ENCODE assay signal across 8 cellular contexts in genomic region chr1:1116701-1117468, GRCh38.
DNase-seq lines count a peak whose midpoint lies in the region; ATAC-seq and TF ChIP-seq lines count a peak whose summit lies in the region.

No MANE protein-coding gene starts in this region.

- ATAC-seq in HG03108 (IDR thresholded peaks at IDR 0.05; ENCODE audit: unreplicated experiment) = no peak

- H3K27me3 ChIP-seq in effector memory CD4-positive, alpha-beta T cell (replicated peaks; ENCODE audit: control insufficient read depth, insufficient read depth, low read length, poor library complexity, severe bottlenecking) = no peaks in the 10 kb centered on the region

- H3K4me1 ChIP-seq in effector memory CD4-positive, alpha-beta T cell (ENCODE audit: control insufficient read depth, insufficient read depth, low read length, poor library complexity, severe bottlenecking) = peaks cover 10% of the 10 kb centered on the region

- H3K4me3 ChIP-seq in effector memory CD4-positive, alpha-beta T cell (ENCODE audit: insufficient read depth, low read depth, low read length, poor library complexity, severe bottlenecking) = peak overlapping the region; percentile 90

- peaks cover 14% of the 10 kb centered on the region for H3K4me1 Mint-ChIP-seq in nephron

- H3K9me3 Mint-ChIP-seq in nephron = peaks cover 8% of the 10 kb centered on the region

- H3K9me3 ChIP-seq in effector memory CD4-positive, alpha-beta T cell (ENCODE audit: control insufficient read depth, low read length) = no peaks in the 10 kb centered on the region

- H3K36me3 ChIP-seq in effector memory CD4-positive, alpha-beta T cell (ENCODE audit: control insufficient read depth, insufficient read depth, low read length) = no peaks in the 10 kb centered on the region

- no peak overlapping the region for H3K27ac Mint-ChIP-seq in nephron

- peak overlapping the region; percentile 64 to 68 (median 66) for H3K4me3 Mint-ChIP-seq in nephron

- peaks cover 33% of the 10 kb centered on the region for H3K27me3 Mint-ChIP-seq in nephron (ENCODE audit: low read depth)

- peak; percentile 43 to 49 for DNase-seq in activated CD4-positive, alpha-beta T cell treated with anti-CD3 and anti-CD28 coated beads for 4 hours
- DNase-seq in activated CD4-positive, alpha-beta T cell treated with anti-CD3 and anti-CD28 coated beads, Interleukin-2, amount 50 U/mL, for 4 hours = no peak
- DNase-seq in T-helper 22 cell (ENCODE audit: low read depth) (peak; percentile 20), middle frontal gyrus (ENCODE audit: extremely low spot score, low spot score) (no peak), NCI-H510A (lab: John Stamatoyannopoulos, UW) (no peak)
- DNase-seq in effector memory CD4-positive, alpha-beta T cell = peak; percentile 13 to 20 (median 18)

- peaks cover 25% of the 10 kb centered on the region for H3K36me3 Mint-ChIP-seq in nephron (ENCODE audit: low read depth)

- TF ChIP-seq CTCF in nephron (IDR thresholded peaks at IDR 0.05; ENCODE audit: unreplicated experiment in 3 of 3) = no peak

- peak overlapping the region; percentile 75 for H3K27ac ChIP-seq in effector memory CD4-positive, alpha-beta T cell (ENCODE audit: insufficient read depth, low read length, poor library complexity, severe bottlenecking)

Comparison
In these comparisons a context has a peak if more than half of its experiments do, and no peak if none do; other contexts are left out.
1. DNase-seq: peak in activated CD4-positive, alpha-beta T cell treated with anti-CD3 and anti-CD28 coated beads for 4 hours (2 of 2), T-helper 22 cell (single experiment) and effector memory CD4-positive, alpha-beta T cell (3 of 3); none in activated CD4-positive, alpha-beta T cell treated with anti-CD3 and anti-CD28 coated beads, Interleukin-2, amount 50 U/mL, for 4 hours (0 of 2), middle frontal gyrus (single experiment) and NCI-H510A (single experiment).